ENCODE assay signal across 8 cellular contexts in genomic region chr10:51699475-51700227, GRCh38. TPM values are rescaled to one million over a fixed set of nuclear protein-coding genes. Genes with fewer than 3 reads are reported as not detected.
DNase-seq lines count a peak whose midpoint lies in the region; ATAC-seq and TF ChIP-seq lines count a peak whose summit lies in the region.

Gene CSTF2T (minus strand): TSS chr10:51699595. CDS start chr10:51699549, 46 bp downstream.

- DNase-seq in GM23338 (ENCODE audit: low spot score) = peak; percentile 97
- DNase-seq in LHCN-M2 (ENCODE audit: low read depth) = peak; percentile 93
- DNase-seq in RWPE1 (ENCODE audit: low spot score) = peak; percentile 73
- DNase-seq in fibroblast of mammary gland (ENCODE audit: low read depth) = peak; percentile 96
- DNase-seq in naive thymus-derived CD8-positive, alpha-beta T cell = peak; percentile 74 to 99 (median 92)
- peak; percentile 86 to 99 (median 93) for DNase-seq in stimulated activated naive CD4-positive, alpha-beta T cell (lab: John Stamatoyannopoulos, UW)

- H3K4me3 ChIP-seq in DOHH2 (ENCODE audit: low read length) (peak within 1 kb of the TSS; percentile 99), GM23338 (peak within 1 kb of the TSS; percentile 82), fibroblast of mammary gland (ENCODE audit: control insufficient read depth, low read depth, low read length) (peak within 1 kb of the TSS; percentile 84)

- TF ChIP-seq CTCF in DOHH2 (IDR thresholded peaks at IDR 0.05; ENCODE audit: low read depth, low read length, poor library complexity, severe bottlenecking) (no peak), GM23338 (conservative IDR thresholded peaks at IDR 0.05; ENCODE audit: low read depth in 2 of 2) (no peak), RWPE1 (conservative IDR thresholded peaks at IDR 0.05; ENCODE audit: low read depth) (no peak), fibroblast of mammary gland (conservative IDR thresholded peaks at IDR 0.05; ENCODE audit: control insufficient read depth, insufficient read depth, low read depth, low read length) (no peak)

- H3K27ac ChIP-seq in DOHH2 (ENCODE audit: low read depth, low read length) (peak within 1 kb of the TSS; percentile 76), GM23338 (ENCODE audit: low read depth) (peak within 1 kb of the TSS; percentile 92), RWPE1 (peak within 1 kb of the TSS; percentile 85)

- peak within 1 kb of the TSS; percentile 100 for H3K27ac Mint-ChIP-seq in GM23338
- peak within 1 kb of the TSS; percentile 99 for H3K27ac Mint-ChIP-seq in activated T-helper 17 cell treated with anti-CD3 and anti-CD28 coated beads, Interleukin-2, amount 50 U/mL, for 72 hours
- peak within 1 kb of the TSS; percentile 98 to 100 (median 100) for H3K27ac Mint-ChIP-seq in naive thymus-derived CD8-positive, alpha-beta T cell

- H4K20me1 ChIP-seq in DOHH2 (ENCODE audit: control insufficient read depth, insufficient read depth, low read depth, low read length) (peaks cover 3% of the 10 kb centered on the region; the same call in 1 of the 2 replicates), GM23338 (replicated peaks; ENCODE audit: insufficient read depth) (peaks cover 5% of the 10 kb centered on the region; the same call in 1 of the 2 replicates)

- POLR2A ChIA-PET in RWPE1 (lab: Yijun Ruan, JAX; ENCODE audit: low non-redundant PET) = no interaction called here
- POLR2A ChIA-PET in naive thymus-derived CD8-positive, alpha-beta T cell (lab: Charles Lee) = interaction anchor here (0.8 to 1.3 kb wide), 3 partner anchors 8 to 1076 kb away, joined by 3 to 7 read pairs (median 4); partner anchors contain the start of gene SGMS1

- H2AFZ ChIP-seq in GM23338 = peak within 1 kb of the TSS; percentile 85; the same call in 1 of the 2 replicates

- H3K27me3 ChIP-seq in DOHH2 (ENCODE audit: control insufficient read depth, low read length) = no peaks in the 10 kb centered on the region
- no peaks in the 10 kb centered on the region for H3K27me3 ChIP-seq in GM23338 (ENCODE audit: insufficient read depth)

- CTCF ChIA-PET in RWPE1 (lab: Yijun Ruan, JAX) = interaction anchor here (0.8 kb wide), 1 partner anchor 54 kb away, joined by 4 read pairs; no protein-coding TSS in a partner anchor

- H3K4me1 ChIP-seq in DOHH2 (ENCODE audit: control insufficient read depth, low read length) (peaks cover 25% of the 10 kb centered on the region), GM23338 (ENCODE audit: insufficient read depth) (peaks cover 9% of the 10 kb centered on the region; the same call in 1 of the 2 replicates)

- peaks cover 32% of the 10 kb centered on the region for H3K4me1 Mint-ChIP-seq in GM23338
- H3K4me1 Mint-ChIP-seq in activated T-helper 17 cell treated with anti-CD3 and anti-CD28 coated beads, Interleukin-2, amount 50 U/mL, for 72 hours = peaks cover 29% of the 10 kb centered on the region
- H3K4me1 Mint-ChIP-seq in naive thymus-derived CD8-positive, alpha-beta T cell = peaks cover 19 to 54% (median 49%) of the 10 kb centered on the region in 4 donors

- peaks cover 42% of the 10 kb centered on the region for H3K79me2 ChIP-seq in DOHH2 (ENCODE audit: control insufficient read depth, low read length)
- H3K79me2 ChIP-seq in GM23338 (replicated peaks; ENCODE audit: insufficient read depth) = peaks cover 32% of the 10 kb centered on the region

- peaks cover 22% of the 10 kb centered on the region for H3K36me3 Mint-ChIP-seq in GM23338 (ENCODE audit: low read depth)
- peaks cover 52% of the 10 kb centered on the region for H3K36me3 Mint-ChIP-seq in activated T-helper 17 cell treated with anti-CD3 and anti-CD28 coated beads, Interleukin-2, amount 50 U/mL, for 72 hours (ENCODE audit: low read depth)
- H3K36me3 Mint-ChIP-seq in naive thymus-derived CD8-positive, alpha-beta T cell = peaks cover 19 to 29% (median 29%) of the 10 kb centered on the region in 3 donors

- peak; percentile 88 for ATAC-seq in GM23338
- peak; percentile 91 for ATAC-seq in activated T-helper 17 cell treated with anti-CD3 and anti-CD28 coated beads, Interleukin-2, amount 50 U/mL, for 72 hours (replicated peaks)
- ATAC-seq in naive thymus-derived CD8-positive, alpha-beta T cell = peak; percentile 88 to 89

- peak within 1 kb of the TSS; percentile 83 for H3K4me2 ChIP-seq in DOHH2 (ENCODE audit: low read length)
- peak within 1 kb of the TSS; percentile 91 for H3K4me2 ChIP-seq in GM23338

- H3F3A ChIP-seq in DOHH2 (ENCODE audit: control insufficient read depth, insufficient read depth) = no peaks in the 10 kb centered on the region
- H3F3A ChIP-seq in GM23338 (replicated peaks; ENCODE audit: low read depth) = no peaks in the 10 kb centered on the region

- H3K4me3 Mint-ChIP-seq in GM23338 = peak within 1 kb of the TSS; percentile 98
- H3K4me3 Mint-ChIP-seq in activated T-helper 17 cell treated with anti-CD3 and anti-CD28 coated beads, Interleukin-2, amount 50 U/mL, for 72 hours = peak within 1 kb of the TSS; percentile 97
- H3K4me3 Mint-ChIP-seq in naive thymus-derived CD8-positive, alpha-beta T cell = peak within 1 kb of the TSS; percentile 93 to 100 (median 99)

- H3K9me3 ChIP-seq in DOHH2 (ENCODE audit: control insufficient read depth, insufficient read depth, low read length) = no peaks in the 10 kb centered on the region; the same call in 1 of the 2 replicates

- H3K36me3 ChIP-seq in DOHH2 (ENCODE audit: control insufficient read depth, low read length) = peaks cover 44% of the 10 kb centered on the region
- H3K36me3 ChIP-seq in GM23338 (ENCODE audit: insufficient read depth) = no peaks in the 10 kb centered on the region

- H3K9me3 Mint-ChIP-seq in GM23338 = no peaks in the 10 kb centered on the region; the same call in 2 of the 3 replicates
- no peaks in the 10 kb centered on the region for H3K9me3 Mint-ChIP-seq in activated T-helper 17 cell treated with anti-CD3 and anti-CD28 coated beads, Interleukin-2, amount 50 U/mL, for 72 hours
- H3K9me3 Mint-ChIP-seq in naive thymus-derived CD8-positive, alpha-beta T cell = no peaks in the 10 kb centered on the region

- H3K27me3 Mint-ChIP-seq in GM23338 (ENCODE audit: insufficient read depth, low read depth, poor library complexity) = peaks cover 3% of the 10 kb centered on the region
- no peaks in the 10 kb centered on the region for H3K27me3 Mint-ChIP-seq in activated T-helper 17 cell treated with anti-CD3 and anti-CD28 coated beads, Interleukin-2, amount 50 U/mL, for 72 hours
- peaks cover 0 to 4% (median 0%) of the 10 kb centered on the region in 5 donors for H3K27me3 Mint-ChIP-seq in naive thymus-derived CD8-positive, alpha-beta T cell

- H3K9me2 ChIP-seq in DOHH2 (replicated peaks; ENCODE audit: control insufficient read depth, low read length) = no peaks in the 10 kb centered on the region
- H3K9me2 ChIP-seq in GM23338 (ENCODE audit: insufficient read depth) = no peaks in the 10 kb centered on the region

TF ChIP-seq in GM23338, 12 proteins besides CTCF, POLR2A, EP300 and RAD21 (continues in another document):
- peak; percentile 89 for TF ChIP-seq ETS1 (IDR thresholded peaks at IDR 0.05)
- TF ChIP-seq POLR2AphosphoS5 (IDR thresholded peaks at IDR 0.05; ENCODE audit: low read depth) = peak; percentile 81

RNA-seq across cellular contexts. Expression of gene CSTF2T, which starts in this region (rescaled TPM):
- 26.9 and 31.9 TPM in 2 replicates for total RNA-seq in GM23338 (2014; rRNA removed; shearing (Covaris generic))
- 7.9 and 9.8 TPM in 2 replicates for polyA plus RNA-seq in GM23338 (2016; fragmentation: Nextera tagmentation; extraction: Ambion mirVana)
- total RNA-seq in LHCN-M2 (2014; rRNA removed) = 24.0 and 24.9 TPM in 2 replicates
- 10.4 TPM for polyA plus RNA-seq in LHCN-M2 (2012)
- 10 to 100 TPM; 25.6 to 29.7 TPM for total RNA-seq in activated T-helper 17 cell treated with anti-CD3 and anti-CD28 coated beads, Interleukin-2, amount 50 U/mL, for 72 hours
- total RNA-seq in naive thymus-derived CD8-positive, alpha-beta T cell = 10 to 100 TPM; 37.4 to 38.4 TPM
- 10 to 100 TPM; 14.0 to 16.9 (median 14.1) TPM for polyA plus RNA-seq in naive thymus-derived CD8-positive, alpha-beta T cell

Comparison
In these comparisons a context has a peak if more than half of its experiments do, and no peak if none do; other contexts are left out.
1. Peak in every context shown above with its lines: DNase-seq, ATAC-seq, H3K4me3 ChIP-seq and H3K27ac ChIP-seq.